Comparison of ENCODE assay signal across 22 cellular contexts in the genomic region with DNA sequence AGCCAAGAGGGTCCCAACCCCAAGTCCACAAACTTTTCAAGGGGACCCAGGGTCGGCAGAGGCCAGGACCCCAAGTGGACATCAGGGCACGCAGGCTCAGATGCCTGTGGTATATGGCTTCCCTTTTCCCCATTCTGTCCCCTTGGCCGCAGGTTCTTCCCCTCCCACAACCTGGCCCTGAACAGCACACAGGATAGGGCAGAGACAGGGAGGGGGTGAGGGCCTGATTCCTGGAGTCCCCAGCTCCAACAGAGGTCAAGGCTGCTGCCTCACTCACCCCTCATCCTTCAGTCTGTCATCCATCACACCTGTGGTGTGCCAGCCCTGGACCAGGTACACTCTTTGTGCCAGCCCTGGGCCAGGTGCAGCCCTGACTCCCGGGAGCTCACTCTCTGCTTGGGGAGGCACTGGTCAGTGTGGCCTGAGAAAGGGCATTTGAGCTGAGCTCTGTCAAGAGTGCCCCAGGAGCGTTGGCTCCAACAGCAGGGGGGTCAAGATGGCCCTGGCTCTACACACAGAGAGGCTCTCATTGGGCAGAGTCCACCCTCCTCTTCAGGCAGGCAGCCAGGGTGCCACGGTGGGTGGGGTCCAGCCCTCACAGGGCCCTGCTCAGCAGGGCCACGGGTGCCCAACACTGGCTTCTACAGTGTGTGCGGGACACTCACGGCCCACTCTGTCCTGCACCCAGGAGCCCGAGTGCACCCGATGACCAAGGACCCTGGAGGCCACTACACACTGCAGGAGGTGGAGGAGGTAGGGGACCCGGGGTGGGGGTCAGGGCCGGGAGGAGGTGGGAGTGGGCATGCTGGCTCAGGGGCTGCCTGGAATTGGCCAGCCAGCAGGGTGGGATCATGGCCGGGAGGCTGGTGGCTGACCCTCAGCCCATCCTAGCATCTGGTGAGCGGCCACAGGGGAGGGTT. TPM values are rescaled to one million over a fixed set of nuclear protein-coding genes. Genes with fewer than 3 reads are reported as not detected.
A peak's percentile ranks its signal among the peaks of the same experiment; 100 is the strongest.
DNase-seq lines count a peak whose midpoint lies in the region; ATAC-seq, FAIRE-seq and TF ChIP-seq lines count a peak whose summit lies in the region.
"Had no signal": no experiment of that assay in that cellular context is flagged by ENCODE, and none has a peak within 500 bp of the region (broad histone marks: within the 10 kb centered on the region; RNA-seq: fewer than 3 reads in every experiment).

No MANE protein-coding gene starts in this region.

- no peaks in the 10 kb centered on the region for H3K36me3 Mint-ChIP-seq in chondrocyte (ENCODE audit: low read depth)
- H3K36me3 Mint-ChIP-seq: CD8-positive, alpha-beta T cell had no signal

- WGBS in right lobe of liver (ENCODE audit: insufficient coverage, low coverage, low lambda C conversion rate, missing lambda C conversion rate), result 45% methylated on average over 6 of the region's 15 CpGs
- WGBS in spleen, 5 donors, result 85 to 87% (median 87%) methylated on average over 10 to 15 of the region's 15 CpGs

- H3K36me3 ChIP-seq in right lobe of liver (peaks cover 0 to 54% (median 14%) of the 10 kb centered on the region in 4 donors), spleen (no peaks in the 10 kb centered on the region), lower lobe of right lung (no peaks in the 10 kb centered on the region)
- H3K36me3 ChIP-seq: BE2C had no signal

- intact Hi-C loops in right lobe of liver (cut with DNase I), result no loop called here
- intact Hi-C loops in spleen (cut with DNase I; ENCODE audit: low total_unique reads), result no loop called here
- intact Hi-C loops in lower lobe of right lung (cut with DNase I), result no loop called here

- no peak overlapping the region for H3K4me3 Mint-ChIP-seq in chondrocyte (ENCODE audit: unreplicated experiment)
- H3K4me3 Mint-ChIP-seq: CD8-positive, alpha-beta T cell; GM23338; H9 had no signal

- TF ChIP-seq POLR2A in GM12892 (IDR thresholded peaks at IDR 0.05; ENCODE audit: low read depth, low read length), result no peak
- peak; percentile 20 for TF ChIP-seq POLR2A in right lobe of liver (IDR thresholded peaks at IDR 0.05)
- no peak for TF ChIP-seq POLR2A in spleen (IDR thresholded peaks at IDR 0.05)

- no peaks in the 10 kb centered on the region for H3K9me3 Mint-ChIP-seq in chondrocyte (ENCODE audit: low read depth)
- H3K9me3 Mint-ChIP-seq: CD8-positive, alpha-beta T cell; GM23338; H9 had no signal

- peaks cover 0 to 46% (median 23%) of the 10 kb centered on the region in 4 donors for H3K4me1 ChIP-seq in right lobe of liver
- H3K4me1 ChIP-seq in spleen, result peaks cover 0 to 10% (median 0%) of the 10 kb centered on the region in 6 donors
- no peaks in the 10 kb centered on the region for H3K4me1 ChIP-seq in lower lobe of right lung
- H3K4me1 ChIP-seq: A549, BE2C had no signal

- ATAC-seq in right lobe of liver, result peak; percentile 2 to 47 (median 20)
- ATAC-seq in lower lobe of right lung, result no peak
- ATAC-seq: A549; CD8-positive, alpha-beta T cell; GM23338 had no signal

- no peaks in the 10 kb centered on the region for H3K27me3 ChIP-seq in right lobe of liver
- no peaks in the 10 kb centered on the region for H3K27me3 ChIP-seq in spleen (replicated peaks in 1 of 7)
- no peaks in the 10 kb centered on the region for H3K27me3 ChIP-seq in lower lobe of right lung (ENCODE audit: low read depth)
- H3K27me3 ChIP-seq: BE2C had no signal

- H3K4me1 Mint-ChIP-seq in chondrocyte (ENCODE audit: low read depth), result no peaks in the 10 kb centered on the region

- H3K27ac ChIP-seq in right lobe of liver (peak overlapping the region in 2 of 3 donors; percentile 59 to 96), spleen (no peak overlapping the region), lower lobe of right lung (no peak overlapping the region)
- H3K27ac ChIP-seq: A549, C4-2B had no signal

- peaks cover 34% of the 10 kb centered on the region for H3K27me3 Mint-ChIP-seq in chondrocyte (ENCODE audit: low read depth)

- peak; percentile 16 for DNase-seq in GM12892 (ENCODE audit: insufficient read length)
- peak; percentile 68 for DNase-seq in chondrocyte (ENCODE audit: low spot score)
- DNase-seq in right lobe of liver, result peak; percentile 34 to 89 (median 84)
- DNase-seq in spleen, result peak; percentile 68
- no peak for DNase-seq in cerebellar nuclear complex (lab: John Stamatoyannopoulos, UW)
- DNase-seq in 8988T, result no peak
- DNase-seq in lower lobe of right lung, result no peak
- DNase-seq: CD8-positive, alpha-beta T cell; COR-L47; DMS153; DMS79 treated with DMSO at 0.1 percent for 48 hours; EL; H9 had no signal

- no peak overlapping the region for H3K27ac Mint-ChIP-seq in chondrocyte (ENCODE audit: unreplicated experiment)
- H3K27ac Mint-ChIP-seq: CD8-positive, alpha-beta T cell; GM23338; H9 had no signal

- peak overlapping the region; percentile 57 to 93 (median 92) for H3K4me3 ChIP-seq in right lobe of liver
- no peak overlapping the region for H3K4me3 ChIP-seq in spleen
- H3K4me3 ChIP-seq in lower lobe of right lung, result no peak overlapping the region
- H3K4me3 ChIP-seq: A549, GM23338 had no signal

- H3K9me3 ChIP-seq in right lobe of liver (no peaks in the 10 kb centered on the region), spleen (no peaks in the 10 kb centered on the region), lower lobe of right lung (no peaks in the 10 kb centered on the region)
- H3K9me3 ChIP-seq: A549, BE2C had no signal

- no peak for FAIRE-seq in GM12892 (lab: Jason Lieb, UNC)
- FAIRE-seq: A549, D721Med, G401.6, GM12891 had no signal

- TF ChIP-seq CTCF in chondrocyte (IDR thresholded peaks at IDR 0.05) (no peak), right lobe of liver (IDR thresholded peaks at IDR 0.05) (no peak), spleen (IDR thresholded peaks at IDR 0.05 in 8 of 11, conservative IDR thresholded peaks at IDR 0.05 in 3 of 11) (no peak), lower lobe of right lung (IDR thresholded peaks at IDR 0.05) (no peak)

RNA-seq across cellular contexts. Expression of gene AGXT, which starts 1.6 kb away (rescaled TPM):
- not detected for polyA plus RNA-seq in GM12892 (2012; ENCODE audit: missing spikeins)
- total RNA-seq in chondrocyte (not detected in 3 replicates), right lobe of liver (1,000 to 10,000 TPM in 4 of 6 experiments, 100 to 1,000 TPM in 2; 744 to 1,833 (median 1,254) TPM), spleen (1 to 10 TPM in 5 of 7 donors, under 1 TPM in 1, not detected in 1; 0.70 to 4.5 (median 3.8) TPM), lower lobe of right lung (not detected)
- 1 to 10 TPM in 2 of 3 donors, under 1 TPM in 1; 0.61 to 1.5 (median 1.2) TPM for polyA plus RNA-seq in spleen
- total RNA-seq: CD8-positive, alpha-beta T cell; GM23338; H9 had no signal
- polyA plus RNA-seq: A549, AG04450, GM23338 had no signal

RNA-seq across cellular contexts. Expression of gene MAB21L4, which starts 25.7 kb away (rescaled TPM):
- not detected for polyA plus RNA-seq in GM12892 (2012; ENCODE audit: missing spikeins)
- total RNA-seq in chondrocyte (not detected in 3 replicates), right lobe of liver (10 to 100 TPM in 1 of 6 experiments, 1 to 10 TPM in 5; 3.7 to 17.0 (median 5.2) TPM), spleen (under 1 TPM in 2 of 7 donors, not detected in 5; 0.33 to 0.70 TPM), lower lobe of right lung (17.0 TPM)
- under 1 TPM in 2 of 3 donors, not detected in 1; 0.04 to 0.13 TPM for polyA plus RNA-seq in spleen
- total RNA-seq: CD8-positive, alpha-beta T cell; GM23338 had no signal
- polyA plus RNA-seq: A549, AG04450, GM23338 had no signal

RNA-seq across cellular contexts. Expression of gene CROCC2, which starts 35.9 kb away (rescaled TPM):
- polyA plus RNA-seq in GM12892 (2012; ENCODE audit: missing spikeins), result not detected
- total RNA-seq in chondrocyte, result not detected in 3 replicates
- total RNA-seq in right lobe of liver, result under 1 TPM in 5 of 6 experiments, not detected in 1; 0.06 to 0.15 (median 0.12) TPM
- total RNA-seq in spleen, result 1 to 10 TPM in 4 of 7 donors, under 1 TPM in 3; 0.29 to 3.6 (median 1.1) TPM
- under 1 TPM; 0.04 to 0.74 (median 0.17) TPM for polyA plus RNA-seq in spleen
- total RNA-seq in lower lobe of right lung, result 3.4 TPM
- total RNA-seq: CD8-positive, alpha-beta T cell; GM23338; H9; HT-29 had no signal
- polyA plus RNA-seq: A549, AG04450, GM23338 had no signal

RNA-seq across cellular contexts. Expression of gene KIF1A, which starts 50.2 kb away (rescaled TPM):
- 0.08 TPM for polyA plus RNA-seq in GM12892 (2012; ENCODE audit: missing spikeins)
- total RNA-seq in chondrocyte (15.2 to 63.5 TPM (median 60.0 TPM) in 3 replicates), right lobe of liver (under 1 TPM; 0.31 to 0.87 (median 0.56) TPM), spleen (1 to 10 TPM in 2 of 7 donors, under 1 TPM in 4, not detected in 1; 0.17 to 2.0 (median 0.86) TPM), lower lobe of right lung (0.24 TPM)
- under 1 TPM; 0.02 to 0.11 (median 0.10) TPM for polyA plus RNA-seq in spleen
- total RNA-seq: CD8-positive, alpha-beta T cell; HT-29 had no signal
- polyA plus RNA-seq: AG04450 had no signal

Comparison
In these comparisons a context has a peak if more than half of its experiments do, and no peak if none do; other contexts are left out.
1. DNase-seq: peak in GM12892 (single experiment), chondrocyte (single experiment), right lobe of liver (3 of 3) and spleen (single experiment); none in cerebellar nuclear complex (0 of 2), 8988T (single experiment) and lower lobe of right lung (single experiment).
2. ATAC-seq: peak in right lobe of liver (4 of 4); none in lower lobe of right lung (0 of 2).
3. H3K27ac ChIP-seq: peak in right lobe of liver (2 of 3); none in spleen (0 of 8) and lower lobe of right lung (single experiment).
4. H3K4me3 ChIP-seq: peak in right lobe of liver (3 of 3); none in spleen (0 of 8) and lower lobe of right lung (single experiment).
5. RNA of gene AGXT, which starts 1.6 kb away (total RNA-seq): 744 to 1,833 TPM in right lobe of liver; 0.70 to 4.5 TPM in spleen, not detected in chondrocyte and not detected in lower lobe of right lung (single experiment); every median in the first group is over 100 times any median in the second.